In genomic region chr18:51739044-51739666, GRCh38 we compare ENCODE assay signal across 17 cellular contexts.
DNase-seq lines count a peak whose midpoint lies in the region; ATAC-seq and TF ChIP-seq lines count a peak whose summit lies in the region.
"Had no signal": no experiment of that assay in that cellular context is flagged by ENCODE, and none has a peak within 500 bp of the region (broad histone marks: within the 10 kb centered on the region; RNA-seq: fewer than 3 reads in every experiment).

No MANE protein-coding gene starts in this region.

- intact Hi-C loops in OCI-LY7 (cut with micrococcal nuclease; ENCODE audit: unreplicated experiment): no loop called here
- intact Hi-C loops in esophagus squamous epithelium (cut with DNase I): no loop called here

- H3K9me2 ChIP-seq in OCI-LY7 (ENCODE audit: insufficient read depth, low read length): no peaks in the 10 kb centered on the region

- BruUV-seq in OCI-LY7 (replicated peaks; lab: Mats Ljungman, UMichigan): no TSS peak

- 70 to 74% methylated on average over 2 of the region's 2 CpGs for WGBS in esophagus squamous epithelium, 2 donors

- H3K36me3 ChIP-seq in OCI-LY7 (ENCODE audit: insufficient read depth, low read length) (no peaks in the 10 kb centered on the region), esophagus squamous epithelium (no peaks in the 10 kb centered on the region)

- H3K4me2 ChIP-seq in OCI-LY7 (ENCODE audit: low read length): peak overlapping the region; percentile 31
- H3K4me2 ChIP-seq: KMS-11 had no signal

- H3K27me3 ChIP-seq in esophagus squamous epithelium: no peaks in the 10 kb centered on the region

- H3K9me3 ChIP-seq in OCI-LY7 (ENCODE audit: low read length) (no peaks in the 10 kb centered on the region), esophagus squamous epithelium (no peaks in the 10 kb centered on the region)

- peak overlapping the region; percentile 46; the same call in 1 of the 2 replicates for H2AFZ ChIP-seq in OCI-LY7 (ENCODE audit: low read length)

- H3K4me3 ChIP-seq in OCI-LY7 (ENCODE audit: low read depth, low read length, poor library complexity, severe bottlenecking): no peak overlapping the region
- no peak overlapping the region for H3K4me3 ChIP-seq in esophagus squamous epithelium

- H4K20me1 ChIP-seq in OCI-LY7 (ENCODE audit: insufficient read depth, low read length): no peaks in the 10 kb centered on the region

- TF ChIP-seq CTCF in OCI-LY7 (conservative IDR thresholded peaks at IDR 0.05; ENCODE audit: low read length) (no peak), esophagus squamous epithelium (IDR thresholded peaks at IDR 0.05) (no peak)

- H3K27ac ChIP-seq in OCI-LY7 (ENCODE audit: low read depth, low read length, poor library complexity, severe bottlenecking): peak overlapping the region; percentile 35
- H3K27ac ChIP-seq in esophagus squamous epithelium: no peak overlapping the region
- H3K27ac ChIP-seq: KMS-11 had no signal

- CTCF ChIA-PET in OCI-LY7 (lab: Charles Lee; ENCODE audit: unreplicated experiment): no interaction called here

- no peak for TF ChIP-seq POLR2A in esophagus squamous epithelium (IDR thresholded peaks at IDR 0.05)

- H3K4me1 ChIP-seq in OCI-LY7 (ENCODE audit: insufficient read depth, low read length, poor library complexity, severe bottlenecking): peaks cover 11% of the 10 kb centered on the region
- H3K4me1 ChIP-seq in esophagus squamous epithelium: no peaks in the 10 kb centered on the region

- ATAC-seq in GM18861 (IDR thresholded peaks at IDR 0.05; ENCODE audit: unreplicated experiment) (peak; percentile 97), GM21515 (IDR thresholded peaks at IDR 0.05; ENCODE audit: unreplicated experiment) (peak; percentile 92), HG03025 (IDR thresholded peaks at IDR 0.05; ENCODE audit: low FRiP score, unreplicated experiment) (peak; percentile 87)
- ATAC-seq: stimulated activated naive CD8-positive, alpha-beta T cell treated with anti-CD3 and anti-CD28 coated beads, Interleukin-15, Interleukin-2, amounts not matched to agents 100 U/mL and 50 U/mL, for 24 hours had no signal

- peak; percentile 53 for DNase-seq in OCI-LY7 (ENCODE audit: low spot score)
- DNase-seq in D341Med (ENCODE audit: low spot score): no peak
- DNase-seq in amniotic stem cell (lab: John Stamatoyannopoulos, UW): no peak
- DNase-seq in esophagus squamous epithelium (lab: John Stamatoyannopoulos, UW): no peak
- DNase-seq in activated effector memory CD4-positive, alpha-beta T cell treated with Interleukin-2 at 50 U/mL for 16 hours: no peak
- DNase-seq: activated CD4-positive, alpha-beta T cell treated with anti-CD3 and anti-CD28 coated beads, Interleukin-2, amount 10 ng/mL, durations not matched to agents 7 days and 5 days; activated naive CD4-positive, alpha-beta T cell treated with Interleukin-2 at 50 U/mL for 16 hours; central memory CD4-positive, alpha-beta T cell; GF-D8; H9; NCI-H1930; stimulated activated CD4-positive, alpha-beta T cell treated with anti-CD3 and anti-CD28 coated beads, Interleukin-2, amount 100 ng/mL, for 24 hours; stimulated activated naive CD8-positive, alpha-beta T cell treated with anti-CD3 and anti-CD28 coated beads, Interleukin-15, Interleukin-2, amounts not matched to agents 100 U/mL and 50 U/mL, for 24 hours had no signal

- no peaks in the 10 kb centered on the region for H3K79me2 ChIP-seq in OCI-LY7 (ENCODE audit: insufficient read depth, low read depth, low read length)

- POLR2A ChIA-PET in OCI-LY7 (lab: Charles Lee): no interaction called here
